In genomic region chr16:58661199-58661830, GRCh38 we compare ENCODE assay signal across 8 cellular contexts. TPM values are rescaled to one million over a fixed set of nuclear protein-coding genes. Genes with fewer than 3 reads are reported as not detected.
A peak's percentile ranks its signal among the peaks of the same experiment; 100 is the strongest.
DNase-seq lines count a peak whose midpoint lies in the region; ATAC-seq and TF ChIP-seq lines count a peak whose summit lies in the region.

No MANE protein-coding gene starts in this region.

- in situ Hi-C loops in astrocyte of the cerebellum (cut with HindIII; ENCODE audit: low sequenced_read_pairs) = no loop called here

- H3K27me3 ChIP-seq in iPS DF 6.9 (ENCODE audit: control insufficient read depth, insufficient read depth, low read length) = no peaks in the 10 kb centered on the region

- no peaks in the 10 kb centered on the region for H3K4me1 Mint-ChIP-seq in Calu3 (ENCODE audit: low read depth, unreplicated experiment)
- no peaks in the 10 kb centered on the region for H3K4me1 Mint-ChIP-seq in stimulated activated naive B cell treated with anti-CD40 and anti-IgM and Interleukin-4, amounts not matched to agents 10 μg/mL and 1 μg/mL and 100 μg/mL, for 72 hours
- no peaks in the 10 kb centered on the region for H3K4me1 Mint-ChIP-seq in activated T-cell treated with anti-CD3 and anti-CD28 coated beads, Interleukin-2, amount 50 U/mL, for 24 hours (ENCODE audit: low read depth)

- H3K27me3 Mint-ChIP-seq in Calu3 (ENCODE audit: unreplicated experiment) = peaks cover 14% of the 10 kb centered on the region
- H3K27me3 Mint-ChIP-seq in stimulated activated naive B cell treated with anti-CD40 and anti-IgM and Interleukin-4, amounts not matched to agents 10 μg/mL and 1 μg/mL and 100 μg/mL, for 72 hours = no peaks in the 10 kb centered on the region
- H3K27me3 Mint-ChIP-seq in activated T-cell treated with anti-CD3 and anti-CD28 coated beads, Interleukin-2, amount 50 U/mL, for 24 hours = peaks cover 3% of the 10 kb centered on the region

- no peaks in the 10 kb centered on the region for H3K9me3 ChIP-seq in iPS DF 6.9 (ENCODE audit: control insufficient read depth, insufficient read depth, low read length)

- no peaks in the 10 kb centered on the region for H3K36me3 ChIP-seq in iPS DF 6.9 (ENCODE audit: control insufficient read depth, insufficient read depth, low read length)

- H3K27ac ChIP-seq in iPS DF 6.9 (ENCODE audit: low read length) = no peak overlapping the region

- TF ChIP-seq CTCF in Calu3 (IDR thresholded peaks at IDR 0.05; ENCODE audit: unreplicated experiment) = peak; percentile 59
- TF ChIP-seq CTCF in astrocyte of the cerebellum (IDR thresholded peaks at IDR 0.05; ENCODE audit: low read depth, low read length, missing control alignments) = peak; percentile 78

- no CpG with 5 or more reads among the region's 12 CpGs for WGBS in iPS DF 6.9 (ENCODE audit: insufficient coverage, insufficient read length)

- CTCF ChIA-PET in Calu3 (lab: Charles Lee) = interaction anchor here (0.6 to 1.7 kb wide), 22 partner anchors 8 to 533 kb away, joined by 3 to 12 read pairs (median 3); partner anchors contain the start of genes CFAP20, CNOT1, SETD6 and SLC38A7

- BruUV-seq in Calu3 (replicated peaks; lab: Mats Ljungman, UMichigan) = no TSS peak

- ATAC-seq in GM19043 (IDR thresholded peaks at IDR 0.05; ENCODE audit: low read depth, unreplicated experiment) (peak; percentile 63), HG03439 (IDR thresholded peaks at IDR 0.05; ENCODE audit: unreplicated experiment) (peak; percentile 65)
- peak; percentile 90 to 94 for ATAC-seq in stimulated activated naive B cell treated with anti-CD40 and anti-IgM and Interleukin-4, amounts not matched to agents 10 μg/mL and 1 μg/mL and 100 μg/mL, for 72 hours (replicated peaks)

- DNase-seq in Calu3 = peak; percentile 66
- DNase-seq in NCI-H748 (lab: John Stamatoyannopoulos, UW; ENCODE audit: unreplicated experiment) = peak; percentile 63
- peak; percentile 76 for DNase-seq in astrocyte of the cerebellum (ENCODE audit: low read depth)
- DNase-seq in iPS DF 6.9 (ENCODE audit: low read depth, low spot score) = peak; percentile 57
- no peak for DNase-seq in stimulated activated naive B cell treated with anti-CD40 and anti-IgM and Interleukin-4, amounts not matched to agents 10 μg/mL and 1 μg/mL and 100 μg/mL, for 72 hours
- DNase-seq in activated T-cell treated with anti-CD3 and anti-CD28 coated beads, Interleukin-2, amount 50 U/mL, for 24 hours = no peak

- no peaks in the 10 kb centered on the region for H3K36me3 Mint-ChIP-seq in Calu3 (ENCODE audit: insufficient read depth, unreplicated experiment)
- H3K36me3 Mint-ChIP-seq in stimulated activated naive B cell treated with anti-CD40 and anti-IgM and Interleukin-4, amounts not matched to agents 10 μg/mL and 1 μg/mL and 100 μg/mL, for 72 hours = peaks cover 8% of the 10 kb centered on the region in 2 donors
- H3K36me3 Mint-ChIP-seq in activated T-cell treated with anti-CD3 and anti-CD28 coated beads, Interleukin-2, amount 50 U/mL, for 24 hours (ENCODE audit: low read depth) = peaks cover 1% of the 10 kb centered on the region

- intact Hi-C loops in Calu3 (cut with micrococcal nuclease; ENCODE audit: unreplicated experiment) = loop anchor here (1.0 kb wide), 3 partner anchors 146 to 325 kb away; partner anchors contain the start of gene SETD6

- H3K4me3 ChIP-seq in astrocyte of the cerebellum (ENCODE audit: low read depth, low read length) (no peak overlapping the region), iPS DF 6.9 (ENCODE audit: low read length) (no peak overlapping the region)

- no peaks in the 10 kb centered on the region for H3K4me1 ChIP-seq in iPS DF 6.9 (ENCODE audit: control insufficient read depth, insufficient read depth, low read length)

- no peak overlapping the region for H3K27ac Mint-ChIP-seq in Calu3 (ENCODE audit: unreplicated experiment)
- H3K27ac Mint-ChIP-seq in stimulated activated naive B cell treated with anti-CD40 and anti-IgM and Interleukin-4, amounts not matched to agents 10 μg/mL and 1 μg/mL and 100 μg/mL, for 72 hours = peak overlapping the region; percentile 2
- no peak overlapping the region for H3K27ac Mint-ChIP-seq in activated T-cell treated with anti-CD3 and anti-CD28 coated beads, Interleukin-2, amount 50 U/mL, for 24 hours

- no peaks in the 10 kb centered on the region for H3K9me3 Mint-ChIP-seq in Calu3 (ENCODE audit: low read depth, unreplicated experiment)
- H3K9me3 Mint-ChIP-seq in stimulated activated naive B cell treated with anti-CD40 and anti-IgM and Interleukin-4, amounts not matched to agents 10 μg/mL and 1 μg/mL and 100 μg/mL, for 72 hours = no peaks in the 10 kb centered on the region
- H3K9me3 Mint-ChIP-seq in activated T-cell treated with anti-CD3 and anti-CD28 coated beads, Interleukin-2, amount 50 U/mL, for 24 hours = no peaks in the 10 kb centered on the region

- H3K4me3 Mint-ChIP-seq in Calu3 (ENCODE audit: low read depth, unreplicated experiment) = no peak overlapping the region
- H3K4me3 Mint-ChIP-seq in stimulated activated naive B cell treated with anti-CD40 and anti-IgM and Interleukin-4, amounts not matched to agents 10 μg/mL and 1 μg/mL and 100 μg/mL, for 72 hours = no peak overlapping the region
- H3K4me3 Mint-ChIP-seq in activated T-cell treated with anti-CD3 and anti-CD28 coated beads, Interleukin-2, amount 50 U/mL, for 24 hours = no peak overlapping the region

RNA-seq across cellular contexts. Expression of gene SLC38A7, which starts 23.3 kb away (rescaled TPM):
- total RNA-seq in Calu3 (2022) = 23.3 and 23.7 TPM in 2 replicates

RNA-seq across cellular contexts. Expression of gene CNOT1, which starts 31.7 kb away (rescaled TPM):
- 270 and 299 TPM in 2 replicates for total RNA-seq in Calu3 (2022)

Comparison
In these comparisons a context has a peak if more than half of its experiments do, and no peak if none do; other contexts are left out.
1. DNase-seq: peak in Calu3 (single experiment), NCI-H748 (single experiment), astrocyte of the cerebellum (single experiment) and iPS DF 6.9 (single experiment); none in stimulated activated naive B cell treated with anti-CD40 and anti-IgM and Interleukin-4, amounts not matched to agents 10 μg/mL and 1 μg/mL and 100 μg/mL, for 72 hours (single experiment) and activated T-cell treated with anti-CD3 and anti-CD28 coated beads, Interleukin-2, amount 50 U/mL, for 24 hours (single experiment).
2. Peak in every context shown above with its lines, with median percentiles within 50 percentile points of each other: ATAC-seq.